In genomic region chr10:21304198-21304597, GRCh38 we compare ENCODE assay signal across 1 cellular context.
TF ChIP-seq lines count a peak whose summit lies in the region.

No MANE protein-coding gene starts in this region.

TF ChIP-seq in H1, 55 proteins besides CTCF, POLR2A, EP300 and RAD21 (continued from another document):
- TF ChIP-seq CHD1 (IDR thresholded peaks at IDR 0.05; ENCODE audit: low read depth, low read length): no peak
- TF ChIP-seq CHD7 (IDR thresholded peaks at IDR 0.05; ENCODE audit: insufficient replicate concordance, low read length): no peak
- TF ChIP-seq BCL11A (IDR thresholded peaks at IDR 0.05; ENCODE audit: low read depth in 2 of 2, low read length in 2 of 2): no peak
- TF ChIP-seq EZH2 (IDR thresholded peaks at IDR 0.05; ENCODE audit: low read depth, low read length, severe bottlenecking): no peak
- no peak for TF ChIP-seq SIX5 (IDR thresholded peaks at IDR 0.05; ENCODE audit: low read depth, low read length)
- no peak for TF ChIP-seq SRF (IDR thresholded peaks at IDR 0.05; ENCODE audit: low read depth, low read length)
- TF ChIP-seq RFX5 (IDR thresholded peaks at IDR 0.05; ENCODE audit: borderline replicate concordance, low read depth, low read length): no peak
- TF ChIP-seq KDM4A (IDR thresholded peaks at IDR 0.05; ENCODE audit: low read depth, low read length, severe bottlenecking): no peak
- TF ChIP-seq RNF2 (IDR thresholded peaks at IDR 0.05; ENCODE audit: borderline replicate concordance, low read depth, low read length, missing control alignments, poor library complexity, severe bottlenecking): no peak
- TF ChIP-seq BRCA1 (IDR thresholded peaks at IDR 0.05; ENCODE audit: low read depth, low read length): no peak
- TF ChIP-seq MAFK (IDR thresholded peaks at IDR 0.05; ENCODE audit: low read depth, low read length): no peak
